ENCODE assay signal across 1 cellular context in the genomic region with DNA sequence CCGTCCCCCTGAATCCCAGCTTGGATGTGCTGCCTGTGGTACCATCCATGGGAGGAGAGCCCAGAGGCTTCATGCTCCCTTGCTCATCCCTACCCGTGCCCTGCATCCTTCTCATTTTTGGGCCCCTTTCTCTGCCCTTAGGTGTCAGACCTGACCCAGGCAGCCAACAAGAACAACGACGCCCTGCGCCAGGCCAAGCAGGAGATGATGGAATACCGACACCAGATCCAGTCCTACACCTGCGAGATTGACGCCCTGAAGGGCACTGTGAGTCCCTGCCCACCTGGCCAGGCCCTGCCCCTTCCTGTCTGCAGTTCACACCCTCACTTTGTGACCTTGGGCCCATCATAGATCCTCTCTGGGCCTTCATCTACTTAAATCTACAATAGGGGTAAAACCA.
TF ChIP-seq lines count a peak whose summit lies in the region.

No MANE protein-coding gene starts in this region.

TF ChIP-seq in SK-N-SH treated with all-trans-retinoic acid at 6 μM for 48 hours, 23 proteins besides CTCF, POLR2A, EP300 and RAD21 (continued from another document):
- TF ChIP-seq, protein P1, sequence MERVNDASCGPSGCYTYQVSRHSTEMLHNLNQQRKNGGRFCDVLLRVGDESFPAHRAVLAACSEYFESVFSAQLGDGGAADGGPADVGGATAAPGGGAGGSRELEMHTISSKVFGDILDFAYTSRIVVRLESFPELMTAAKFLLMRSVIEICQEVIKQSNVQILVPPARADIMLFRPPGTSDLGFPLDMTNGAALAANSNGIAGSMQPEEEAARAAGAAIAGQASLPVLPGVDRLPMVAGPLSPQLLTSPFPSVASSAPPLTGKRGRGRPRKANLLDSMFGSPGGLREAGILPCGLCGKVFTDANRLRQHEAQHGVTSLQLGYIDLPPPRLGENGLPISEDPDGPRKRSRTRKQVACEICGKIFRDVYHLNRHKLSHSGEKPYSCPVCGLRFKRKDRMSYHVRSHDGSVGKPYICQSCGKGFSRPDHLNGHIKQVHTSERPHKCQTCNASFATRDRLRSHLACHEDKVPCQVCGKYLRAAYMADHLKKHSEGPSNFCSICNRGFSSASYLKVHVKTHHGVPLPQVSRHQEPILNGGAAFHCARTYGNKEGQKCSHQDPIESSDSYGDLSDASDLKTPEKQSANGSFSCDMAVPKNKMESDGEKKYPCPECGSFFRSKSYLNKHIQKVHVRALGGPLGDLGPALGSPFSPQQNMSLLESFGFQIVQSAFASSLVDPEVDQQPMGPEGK (CRISPR knock-in tag; IDR thresholded peaks at IDR 0.05; ENCODE audit: borderline replicate concordance) = no peak
- TF ChIP-seq ESRRG (CRISPR knock-in tag; IDR thresholded peaks at IDR 0.05) (no peak), ZC3H10 (CRISPR knock-in tag; IDR thresholded peaks at IDR 0.05) (no peak)
TF ChIP-seq in SK-N-SH treated with all-trans-retinoic acid at 6 μM for 48 hours: peak in this region for 0.
